In genomic region chr11:85937838-85938237, GRCh38 we compare ENCODE assay signal across 26 cellular contexts.
"Had no signal": no experiment of that assay in that cellular context is flagged by ENCODE, and none has a peak within 500 bp of the region (broad histone marks: within the 10 kb centered on the region; RNA-seq: fewer than 3 reads in every experiment).

No MANE protein-coding gene starts in this region.

- H3K4me3 ChIP-seq: adrenal gland, body of pancreas had no signal

- H3K36me3 Mint-ChIP-seq: activated naive CD8-positive, alpha-beta T cell treated with anti-CD3 and anti-CD28 coated beads for 36 hours had no signal

- H3K4me1 Mint-ChIP-seq: activated T-helper 17 cell treated with anti-CD3 and anti-CD28 coated beads, Interleukin-2, amount 50 U/mL, for 72 hours had no signal

- H3K36me3 ChIP-seq: adrenal gland had no signal

- DNase-seq: activated CD4-positive, alpha-beta T cell treated with anti-CD3 and anti-CD28 coated beads for 48 hours; activated CD4-positive, alpha-beta T cell treated with anti-CD3 and anti-CD28 coated beads, Interleukin-2, amount 50 U/mL, for 1 hour; activated CD4-positive, alpha-beta T cell treated with anti-CD3 and anti-CD28 coated beads, Interleukin-2, amount 50 U/mL, for 48 hours; activated CD4-positive, CD25-positive, alpha-beta regulatory T cell; activated CD4-positive, CD25-positive, alpha-beta regulatory T cell treated with anti-CD3 and anti-CD28 coated beads, Interleukin-2, amount 50 U/mL, for 72 hours; activated CD8-positive, alpha-beta memory T cell treated with anti-CD3 and anti-CD28 coated beads for 24 hours; activated CD8-positive, alpha-beta T cell treated with anti-CD3 and anti-CD28 coated beads for 36 hours; activated effector memory CD4-positive, alpha-beta T cell treated with Interleukin-2 at 50 U/mL for 16 hours; activated gamma-delta T cell treated with Interleukin-2 at 50 U/mL for 16 hours; activated naive CD4-positive, alpha-beta T cell treated with anti-CD3 and anti-CD28 coated beads, Interleukin-2, amount 50 U/mL, for 16 hours; activated naive CD4-positive, alpha-beta T cell treated with Interleukin-2 at 50 U/mL for 16 hours; activated naive CD8-positive, alpha-beta T cell treated with anti-CD3 and anti-CD28 coated beads for 36 hours; activated naive CD8-positive, alpha-beta T cell treated with anti-CD3 and anti-CD28 coated beads, Interleukin-2, amount 50 U/mL, for 24 hours; activated T-cell treated with anti-CD3 and anti-CD28 coated beads, Interleukin-2, amount 50 U/mL, for 4 hours; adrenal gland; amygdala; aorta; body of pancreas; caudate nucleus; cortex of kidney; effector CD8-positive, alpha-beta T cell; foreskin fibroblast; head of caudate nucleus; T-helper 2 cell had no signal

- H3K9me3 ChIP-seq: adrenal gland, body of pancreas had no signal

- H3K27ac ChIP-seq: adrenal gland, body of pancreas had no signal

- H3K4me3 Mint-ChIP-seq: activated CD8-positive, alpha-beta T cell treated with anti-CD3 and anti-CD28 coated beads for 36 hours; activated naive CD8-positive, alpha-beta T cell treated with anti-CD3 and anti-CD28 coated beads for 36 hours; activated naive CD8-positive, alpha-beta T cell treated with anti-CD3 and anti-CD28 coated beads, Interleukin-2, amount 50 U/mL, for 24 hours; activated T-cell treated with anti-CD3 and anti-CD28 coated beads, Interleukin-2, amount 50 U/mL, for 4 hours; activated T-helper 17 cell treated with anti-CD3 and anti-CD28 coated beads, Interleukin-2, amount 50 U/mL, for 72 hours had no signal

- H3K4me1 ChIP-seq: adrenal gland, body of pancreas had no signal

- H3K27ac Mint-ChIP-seq: activated CD8-positive, alpha-beta T cell treated with anti-CD3 and anti-CD28 coated beads for 36 hours; activated naive CD8-positive, alpha-beta T cell treated with anti-CD3 and anti-CD28 coated beads for 36 hours; activated naive CD8-positive, alpha-beta T cell treated with anti-CD3 and anti-CD28 coated beads, Interleukin-2, amount 50 U/mL, for 24 hours; activated T-helper 17 cell treated with anti-CD3 and anti-CD28 coated beads, Interleukin-2, amount 50 U/mL, for 72 hours had no signal

- H3K9me3 Mint-ChIP-seq: activated CD8-positive, alpha-beta T cell treated with anti-CD3 and anti-CD28 coated beads for 36 hours; activated naive CD8-positive, alpha-beta T cell treated with anti-CD3 and anti-CD28 coated beads for 36 hours; activated naive CD8-positive, alpha-beta T cell treated with anti-CD3 and anti-CD28 coated beads, Interleukin-2, amount 50 U/mL, for 24 hours; activated T-cell treated with anti-CD3 and anti-CD28 coated beads, Interleukin-2, amount 50 U/mL, for 4 hours; activated T-helper 17 cell treated with anti-CD3 and anti-CD28 coated beads, Interleukin-2, amount 50 U/mL, for 72 hours had no signal

- ATAC-seq: activated CD8-positive, alpha-beta T cell treated with anti-CD3 and anti-CD28 coated beads for 36 hours; activated naive CD8-positive, alpha-beta T cell treated with anti-CD3 and anti-CD28 coated beads, Interleukin-2, amount 50 U/mL, for 24 hours; activated T-cell treated with anti-CD3 and anti-CD28 coated beads, Interleukin-2, amount 50 U/mL, for 4 hours; activated T-helper 17 cell treated with anti-CD3 and anti-CD28 coated beads, Interleukin-2, amount 50 U/mL, for 72 hours; body of pancreas; esophagus mucosa had no signal

- H3K27me3 Mint-ChIP-seq: activated CD8-positive, alpha-beta T cell treated with anti-CD3 and anti-CD28 coated beads for 36 hours; activated naive CD8-positive, alpha-beta T cell treated with anti-CD3 and anti-CD28 coated beads, Interleukin-2, amount 50 U/mL, for 24 hours; activated T-helper 17 cell treated with anti-CD3 and anti-CD28 coated beads, Interleukin-2, amount 50 U/mL, for 72 hours had no signal
